Comparison of ENCODE assay signal across 19 cellular contexts in genomic region chr20:47814632-47815415, GRCh38.
"Had no signal": no experiment of that assay in that cellular context is flagged by ENCODE, and none has a peak within 500 bp of the region (broad histone marks: within the 10 kb centered on the region; RNA-seq: fewer than 3 reads in every experiment).

No MANE protein-coding gene starts in this region.

- H3K4me3 ChIP-seq: esophagus squamous epithelium, tibial nerve had no signal

- H3K4me1 Mint-ChIP-seq: activated CD4-positive, alpha-beta T cell treated with anti-CD3 and anti-CD28 coated beads, Interleukin-2, amount 10 ng/mL, durations not matched to agents 24 days and 14 days; activated T-helper 17 cell treated with anti-CD3 and anti-CD28 coated beads, Interleukin-2, amount 50 U/mL, for 72 hours; naive thymus-derived CD8-positive, alpha-beta T cell had no signal

- H3K9me3 ChIP-seq: neutrophil had no signal

- ATAC-seq: activated CD8-positive, alpha-beta T cell treated with anti-CD3 and anti-CD28 coated beads for 36 hours; activated T-helper 17 cell treated with anti-CD3 and anti-CD28 coated beads, Interleukin-2, amount 50 U/mL, for 72 hours; effector memory CD8-positive, alpha-beta T cell; naive thymus-derived CD8-positive, alpha-beta T cell; stimulated activated naive CD8-positive, alpha-beta T cell treated with anti-CD3 and anti-CD28 coated beads, Interleukin-15, Interleukin-2, amounts not matched to agents 100 U/mL and 50 U/mL, for 24 hours had no signal

- H3K9me3 Mint-ChIP-seq: activated CD4-positive, alpha-beta T cell treated with anti-CD3 and anti-CD28 coated beads, Interleukin-2, amount 10 ng/mL, durations not matched to agents 24 days and 14 days; effector memory CD8-positive, alpha-beta T cell had no signal

- DNase-seq: activated CD4-positive, alpha-beta T cell treated with anti-CD3 and anti-CD28 coated beads, Interleukin-2, amount 10 ng/mL, durations not matched to agents 24 days and 14 days; activated CD8-positive, alpha-beta T cell treated with anti-CD3 and anti-CD28 coated beads for 36 hours; activated naive CD4-positive, alpha-beta T cell treated with anti-CD3 and anti-CD28 coated beads for 36 hours; activated T-cell treated with anti-CD3 and anti-CD28 coated beads, Interleukin-2, amount 50 U/mL, for 1 hour; anterior cingulate cortex; dermis blood vessel endothelial cell; effector memory CD8-positive, alpha-beta T cell; esophagus squamous epithelium; naive thymus-derived CD8-positive, alpha-beta T cell; stimulated activated CD4-positive, alpha-beta T cell treated with anti-CD3 and anti-CD28 coated beads, Interleukin-12 subunit alpha, Interleukin-12 subunit beta, amount 100 ng/mL, for 4 hours; stimulated activated CD4-positive, alpha-beta T cell treated with anti-CD3 and anti-CD28 coated beads, Interleukin-1b, Interleukin-23, amount 100 ng/mL, for 48 hours; stimulated activated CD8-positive, alpha-beta memory T cell treated with anti-CD3 and anti-CD28 coated beads, Interleukin-4, amount 100 ng/mL, for 48 hours; stimulated activated naive CD8-positive, alpha-beta T cell treated with anti-CD3 and anti-CD28 coated beads, Interleukin-15, Interleukin-2, amounts not matched to agents 100 U/mL and 50 U/mL, for 24 hours; substantia nigra; T-helper 1 cell; T1000 had no signal

- H3K27ac ChIP-seq: esophagus squamous epithelium, neutrophil, tibial nerve had no signal

- H3K27ac Mint-ChIP-seq: activated CD4-positive, alpha-beta T cell treated with anti-CD3 and anti-CD28 coated beads, Interleukin-2, amount 10 ng/mL, durations not matched to agents 24 days and 14 days; activated CD8-positive, alpha-beta T cell treated with anti-CD3 and anti-CD28 coated beads for 36 hours; activated naive CD4-positive, alpha-beta T cell treated with anti-CD3 and anti-CD28 coated beads for 36 hours; activated T-helper 17 cell treated with anti-CD3 and anti-CD28 coated beads, Interleukin-2, amount 50 U/mL, for 72 hours; effector memory CD8-positive, alpha-beta T cell; naive thymus-derived CD8-positive, alpha-beta T cell had no signal

- H3K36me3 ChIP-seq: esophagus squamous epithelium, neutrophil, tibial nerve had no signal

- H3K4me3 Mint-ChIP-seq: activated CD4-positive, alpha-beta T cell treated with anti-CD3 and anti-CD28 coated beads, Interleukin-2, amount 10 ng/mL, durations not matched to agents 24 days and 14 days; activated CD8-positive, alpha-beta T cell treated with anti-CD3 and anti-CD28 coated beads for 36 hours; activated naive CD4-positive, alpha-beta T cell treated with anti-CD3 and anti-CD28 coated beads for 36 hours; activated T-helper 17 cell treated with anti-CD3 and anti-CD28 coated beads, Interleukin-2, amount 50 U/mL, for 72 hours; effector memory CD8-positive, alpha-beta T cell; naive thymus-derived CD8-positive, alpha-beta T cell had no signal
